In genomic region chr7:90715067-90715466, GRCh38 we compare ENCODE assay signal across 15 cellular contexts.
A peak's percentile ranks its signal among the peaks of the same experiment; 100 is the strongest.
DNase-seq lines count a peak whose midpoint lies in the region; ATAC-seq lines count a peak whose summit lies in the region.
"Had no signal": no experiment of that assay in that cellular context is flagged by ENCODE, and none has a peak within 500 bp of the region (broad histone marks: within the 10 kb centered on the region; RNA-seq: fewer than 3 reads in every experiment).

No MANE protein-coding gene starts in this region.

- ATAC-seq in left ventricle myocardium superior, result peak; percentile 24
- ATAC-seq in HG02571 (IDR thresholded peaks at IDR 0.05; ENCODE audit: unreplicated experiment), result peak; percentile 66
- ATAC-seq in HG03442 (IDR thresholded peaks at IDR 0.05; ENCODE audit: unreplicated experiment), result peak; percentile 54
- ATAC-seq: upper lobe of right lung had no signal

- no peak overlapping the region for H3K27ac Mint-ChIP-seq in activated T-cell treated with anti-CD3 and anti-CD28 coated beads, Interleukin-2, amount 50 U/mL, for 24 hours

- intact Hi-C loops in left ventricle myocardium superior (cut with micrococcal nuclease) (no loop called here), cardiac septum (cut with DNase I) (no loop called here)

- no peaks in the 10 kb centered on the region for H3K36me3 ChIP-seq in MG63
- H3K36me3 ChIP-seq: SJCRH30, upper lobe of right lung had no signal

- no peak for DNase-seq in left ventricle myocardium superior
- DNase-seq in cardiac septum (ENCODE audit: low spot score), result no peak
- DNase-seq in MG63, result no peak
- DNase-seq in effector CD4-positive, alpha-beta T cell, result no peak
- DNase-seq in activated T-cell treated with anti-CD3 and anti-CD28 coated beads, Interleukin-2, amount 50 U/mL, for 24 hours, result no peak
- no peak for DNase-seq in activated CD8-positive, alpha-beta memory T cell treated with anti-CD3 and anti-CD28 coated beads, Interleukin-2, amount 50 U/mL, for 48 hours
- DNase-seq: COR-L47, HCEC 1CT, NCI-H524 treated with DMSO at 0.1 percent for 48 hours, nucleus accumbens, SJCRH30, upper lobe of right lung had no signal

- no peaks in the 10 kb centered on the region for H3K9me3 Mint-ChIP-seq in activated T-cell treated with anti-CD3 and anti-CD28 coated beads, Interleukin-2, amount 50 U/mL, for 24 hours

- no peaks in the 10 kb centered on the region for H3K9me3 ChIP-seq in MG63
- H3K9me3 ChIP-seq: SJCRH30, upper lobe of right lung had no signal

- H3K4me3 Mint-ChIP-seq in activated T-cell treated with anti-CD3 and anti-CD28 coated beads, Interleukin-2, amount 50 U/mL, for 24 hours, result no peak overlapping the region

- no peaks in the 10 kb centered on the region for H3K27me3 ChIP-seq in MG63
- H3K27me3 ChIP-seq: SJCRH30, upper lobe of right lung had no signal

- H3K4me3 ChIP-seq in MG63, result no peak overlapping the region
- H3K4me3 ChIP-seq: lung, SJCRH30, upper lobe of right lung had no signal

- H3K27me3 Mint-ChIP-seq in activated T-cell treated with anti-CD3 and anti-CD28 coated beads, Interleukin-2, amount 50 U/mL, for 24 hours, result no peaks in the 10 kb centered on the region

- no peaks in the 10 kb centered on the region for H3K36me3 Mint-ChIP-seq in activated T-cell treated with anti-CD3 and anti-CD28 coated beads, Interleukin-2, amount 50 U/mL, for 24 hours (ENCODE audit: low read depth)

- H3K4me1 Mint-ChIP-seq in activated T-cell treated with anti-CD3 and anti-CD28 coated beads, Interleukin-2, amount 50 U/mL, for 24 hours (ENCODE audit: low read depth), result no peaks in the 10 kb centered on the region
